ENCODE assay signal across 10 cellular contexts in genomic region chr17:41813699-41814124, GRCh38. TPM values are rescaled to one million over a fixed set of nuclear protein-coding genes. Genes with fewer than 3 reads are reported as not detected.
A peak's percentile ranks its signal among the peaks of the same experiment; 100 is the strongest.
DNase-seq lines count a peak whose midpoint lies in the region; ATAC-seq, FAIRE-seq and TF ChIP-seq lines count a peak whose summit lies in the region.
"Had no signal": no experiment of that assay in that cellular context is flagged by ENCODE, and none has a peak within 500 bp of the region (broad histone marks: within the 10 kb centered on the region; RNA-seq: fewer than 3 reads in every experiment).

No MANE protein-coding gene starts in this region.

- peak overlapping the region; percentile 91 for H3K4me2 ChIP-seq in mammary epithelial cell (ENCODE audit: insufficient read depth, low read depth, low read length)

- peak overlapping the region; percentile 36 for H3K9ac ChIP-seq in mammary epithelial cell (ENCODE audit: insufficient read depth, low read length)

- H3K4me1 Mint-ChIP-seq in mesothelial cell of epicardium = peaks cover 29% of the 10 kb centered on the region

- 80% methylated on average over 7 of the region's 9 CpGs for WGBS in mammary epithelial cell (ENCODE audit: low coverage, missing lambda C conversion rate)

- H3K79me2 ChIP-seq in mammary epithelial cell (ENCODE audit: insufficient read depth, low read length) = peaks cover 23% of the 10 kb centered on the region

- peak overlapping the region; percentile 87 for H2AFZ ChIP-seq in mammary epithelial cell (ENCODE audit: low read depth, low read length)

- no peak for TF ChIP-seq POLR2A in uterus (IDR thresholded peaks at IDR 0.05)

- H3K9me3 Mint-ChIP-seq in mesothelial cell of epicardium = no peaks in the 10 kb centered on the region

- H3K4me3 ChIP-seq in right atrium auricular region (peak overlapping the region in 1 of 2 donors; percentile 83), mammary epithelial cell (replicated peaks in 1 of 3; ENCODE audit: insufficient read depth in 1 of 3, low read depth in 2 of 3, low read length in 3 of 3) (peak overlapping the region; percentile 66 to 81 (median 69)), uterus (peak overlapping the region; percentile 74 to 78)

- no TSS peak for BruUV-seq in mammary epithelial cell (replicated peaks; lab: Mats Ljungman, UMichigan)

- peak overlapping the region; percentile 87 for H3K27ac Mint-ChIP-seq in mesothelial cell of epicardium

- DNase-seq in right atrium auricular region (ENCODE audit: low spot score) (no peak), Right ventricle myocardium superior (no peak), mammary epithelial cell (no peak), mesothelial cell of epicardium (ENCODE audit: low spot score in 2 of 2, unreplicated experiment in 2 of 2) (no peak), uterus (no peak), T-helper 9 cell (no peak), frontal cortex (ENCODE audit: low spot score in 2 of 2) (no peak), D721Med (ENCODE audit: insufficient read length, low spot score) (no peak)
- DNase-seq: activated T-cell treated with anti-CD3 and anti-CD28 coated beads, Interleukin-2, amount 50 U/mL, for 48 hours; spleen had no signal

- H3K36me3 Mint-ChIP-seq in mesothelial cell of epicardium = peaks cover 10% of the 10 kb centered on the region

- in situ Hi-C loops in mammary epithelial cell (cut with MboI; ENCODE audit: low sequenced_read_pairs in 2 of 2) = loop anchor here in 1 of 2 donors (5.0 kb wide), 1 partner anchor 41 kb away; no protein-coding TSS in a partner anchor

- H3K4me3 Mint-ChIP-seq in mesothelial cell of epicardium = peak overlapping the region; percentile 84

- ATAC-seq in Right ventricle myocardium superior (ENCODE audit: poor library complexity) = no peak

- CTCF ChIA-PET in mammary epithelial cell (lab: Charles Lee; ENCODE audit: low non-redundant PET) = no interaction called here

- FAIRE-seq in frontal cortex (lab: Jason Lieb, UNC) (no peak), D721Med (lab: Jason Lieb, UNC) (no peak)

- H3K27ac ChIP-seq in right atrium auricular region (peak overlapping the region; percentile 76 to 82), mammary epithelial cell (ENCODE audit: insufficient read depth, low read depth, low read length) (no peak overlapping the region), uterus (peak overlapping the region; percentile 83 to 86)

- intact Hi-C loops in Right ventricle myocardium superior (cut with DNase I) (no loop called here), mammary epithelial cell (cut with micrococcal nuclease) (loop anchor here (2.0 to 5.0 kb wide), 3 partner anchors 51 to 154 kb away; partner anchors contain the start of genes ACLY, CNP and KLHL11), uterus (cut with DNase I; ENCODE audit: low total_unique reads) (no loop called here)

- H3K9me3 ChIP-seq in right atrium auricular region (no peaks in the 10 kb centered on the region), mammary epithelial cell (replicated peaks; ENCODE audit: insufficient read depth, low read length) (no peaks in the 10 kb centered on the region), uterus (no peaks in the 10 kb centered on the region)
- H3K9me3 ChIP-seq: spleen had no signal

- H3K27me3 Mint-ChIP-seq in mesothelial cell of epicardium (ENCODE audit: low read depth) = no peaks in the 10 kb centered on the region

- H3K27me3 ChIP-seq in right atrium auricular region (no peaks in the 10 kb centered on the region), mammary epithelial cell (ENCODE audit: insufficient read depth, low read length) (no peaks in the 10 kb centered on the region), uterus (no peaks in the 10 kb centered on the region)

- dilution Hi-C loops in mammary epithelial cell (cut with HindIII; ENCODE audit: low sequenced_read_pairs) = no loop called here

- no peak for TF ChIP-seq CTCF in right atrium auricular region (IDR thresholded peaks at IDR 0.05)
- no peak for TF ChIP-seq CTCF in mammary epithelial cell (conservative IDR thresholded peaks at IDR 0.05 in 1 of 2, IDR thresholded peaks at IDR 0.05 in 1 of 2; ENCODE audit: extremely low read depth in 1 of 2, insufficient read depth in 1 of 2, low read depth in 1 of 2, low read length in 2 of 2)
- no peak for TF ChIP-seq CTCF in mesothelial cell of epicardium (IDR thresholded peaks at IDR 0.05; ENCODE audit: unreplicated experiment)
- TF ChIP-seq CTCF in uterus (IDR thresholded peaks at IDR 0.05) = no peak
- no peak for TF ChIP-seq CTCF in D721Med (IDR thresholded peaks at IDR 0.05; ENCODE audit: insufficient read depth, missing control alignments)

- H3K4me1 ChIP-seq in right atrium auricular region = peaks cover 0 to 48% of the 10 kb centered on the region in 2 donors
- H3K4me1 ChIP-seq in mammary epithelial cell (ENCODE audit: insufficient read depth, low read length) = peaks cover 25% of the 10 kb centered on the region
- H3K4me1 ChIP-seq in uterus = peaks cover 0 to 7% of the 10 kb centered on the region in 2 donors

- H4K20me1 ChIP-seq in mammary epithelial cell (ENCODE audit: insufficient read depth, low read length) = no peaks in the 10 kb centered on the region

- no peaks in the 10 kb centered on the region for H3K36me3 ChIP-seq in right atrium auricular region
- no peaks in the 10 kb centered on the region for H3K36me3 ChIP-seq in mammary epithelial cell (ENCODE audit: insufficient read depth, low read length)
- no peaks in the 10 kb centered on the region for H3K36me3 ChIP-seq in uterus
- H3K36me3 ChIP-seq: spleen had no signal

RNA-seq across cellular contexts. Expression of gene FKBP10, which starts 0.9 kb away (rescaled TPM):
- total RNA-seq in right atrium auricular region (10 to 100 TPM; 24.7 to 35.1 TPM), Right ventricle myocardium superior (10.6 TPM), mammary epithelial cell (100 to 1,000 TPM; 131 to 137 TPM), mesothelial cell of epicardium (369 to 401 TPM (median 371 TPM) in 3 replicates), uterus (100 to 1,000 TPM in 2 of 4 donors, 10 to 100 TPM in 2; 22.9 to 226 (median 89.5) TPM), frontal cortex (9.0 TPM)
- polyA plus RNA-seq in mammary epithelial cell = 99.6 TPM
- 46.0 TPM for polyA minus RNA-seq in mammary epithelial cell

RNA-seq across cellular contexts. Expression of gene P3H4, which starts 2.0 kb away (rescaled TPM):
- total RNA-seq in right atrium auricular region (10 to 100 TPM; 15.4 to 16.2 TPM), Right ventricle myocardium superior (6.7 TPM), mammary epithelial cell (10 to 100 TPM; 30.5 to 42.3 TPM), mesothelial cell of epicardium (61.0 to 62.0 TPM (median 62.0 TPM) in 3 replicates), uterus (10 to 100 TPM in 3 of 4 donors, 1 to 10 TPM in 1; 10.0 to 67.0 (median 35.1) TPM), frontal cortex (10.2 TPM)
- 32.7 TPM for polyA plus RNA-seq in mammary epithelial cell
- 6.2 TPM for polyA minus RNA-seq in mammary epithelial cell

RNA-seq across cellular contexts. Expression of gene NT5C3B, which starts 22.3 kb away (rescaled TPM):
- 10 to 100 TPM; 27.1 to 43.3 TPM for total RNA-seq in right atrium auricular region
- total RNA-seq in Right ventricle myocardium superior = 14.7 TPM
- 10 to 100 TPM; 40.5 to 55.2 TPM for total RNA-seq in mammary epithelial cell
- polyA plus RNA-seq in mammary epithelial cell = 55.0 TPM
- polyA minus RNA-seq in mammary epithelial cell = 46.8 TPM
- 68.5 to 75.5 TPM (median 69.6 TPM) in 3 replicates for total RNA-seq in mesothelial cell of epicardium
- 10 to 100 TPM; 32.5 to 77.9 (median 68.1) TPM for total RNA-seq in uterus
- 131 TPM for total RNA-seq in frontal cortex

RNA-seq across cellular contexts. Expression of gene KLHL10, which starts 23.9 kb away (rescaled TPM):
- not detected for total RNA-seq in right atrium auricular region
- not detected for total RNA-seq in Right ventricle myocardium superior
- under 1 TPM; 0.38 to 0.67 TPM for total RNA-seq in mammary epithelial cell
- polyA plus RNA-seq in mammary epithelial cell = 0.11 TPM
- polyA minus RNA-seq in mammary epithelial cell = not detected
- 0.16 to 0.27 TPM in 2 of 3 replicates, not detected in the other for total RNA-seq in mesothelial cell of epicardium
- 1 to 10 TPM in 1 of 4 donors, under 1 TPM in 1, not detected in 2; 0.70 to 1.2 TPM for total RNA-seq in uterus
- total RNA-seq in frontal cortex = under 0.01 TPM

RNA-seq across cellular contexts. Expression of gene JUP, which starts 27.2 kb away (rescaled TPM):
- total RNA-seq in right atrium auricular region (100 to 1,000 TPM; 234 to 256 TPM), Right ventricle myocardium superior (195 TPM), mammary epithelial cell (100 to 1,000 TPM; 444 to 578 TPM), mesothelial cell of epicardium (202 to 207 TPM (median 205 TPM) in 3 replicates), uterus (100 to 1,000 TPM in 1 of 4 donors, 10 to 100 TPM in 3; 49.1 to 110 (median 70.0) TPM), frontal cortex (33.8 TPM)
- polyA plus RNA-seq in mammary epithelial cell = 223 TPM
- polyA minus RNA-seq in mammary epithelial cell = 582 TPM
